8 cellular contexts compared by ENCODE assay signal in the genomic region with DNA sequence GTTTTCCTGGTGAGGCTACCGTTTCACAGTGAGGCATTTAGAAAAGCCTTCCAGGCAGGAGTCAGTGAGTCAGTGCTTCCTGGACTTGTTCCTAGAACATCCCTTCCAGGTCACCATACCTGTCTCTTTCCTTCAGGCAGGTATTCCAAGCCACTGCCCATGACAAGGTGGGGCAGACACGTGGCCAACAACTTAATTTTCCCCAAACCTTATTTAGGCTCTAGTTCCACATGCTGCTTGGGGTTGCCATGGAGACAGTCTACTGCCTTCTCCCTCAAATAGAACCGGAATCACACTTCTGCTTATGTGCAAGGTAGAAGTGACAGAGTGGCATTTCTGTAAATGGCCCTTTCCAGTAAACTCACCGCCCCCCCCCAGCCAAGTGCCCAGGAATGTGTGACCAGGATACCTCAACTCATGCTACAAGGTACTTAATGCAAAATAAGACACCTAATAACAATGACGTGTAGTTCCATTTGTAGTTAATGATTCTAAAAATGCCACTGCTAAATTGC.
A peak's percentile ranks its signal among the peaks of the same experiment; 100 is the strongest.
DNase-seq lines count a peak whose midpoint lies in the region; ATAC-seq, FAIRE-seq and TF ChIP-seq lines count a peak whose summit lies in the region.

No MANE protein-coding gene starts in this region.

- no peaks in the 10 kb centered on the region for H3K9me2 ChIP-seq in Karpas-422 (replicated peaks; ENCODE audit: insufficient read depth, low read length)

- H3K27me3 ChIP-seq in Karpas-422 (ENCODE audit: low read length) (no peaks in the 10 kb centered on the region), transverse colon (no peaks in the 10 kb centered on the region)

- ATAC-seq in GM21576 (IDR thresholded peaks at IDR 0.05; ENCODE audit: unreplicated experiment) = peak; percentile 79

- H3K4me1 ChIP-seq in Karpas-422 (ENCODE audit: low read length) (peaks cover 75% of the 10 kb centered on the region), transverse colon (peaks cover 0 to 9% (median 2%) of the 10 kb centered on the region in 4 donors)

- H3K27ac ChIP-seq in Karpas-422 (ENCODE audit: low read length) (peak overlapping the region; percentile 74), transverse colon (no peak overlapping the region)

- in situ Hi-C loops in transverse colon (cut with MboI; ENCODE audit: low pct_ligation_motif_present in 1 of 4, low pct_unique_long_range_greater_than_20kb in 1 of 4, low sequenced_read_pairs in 3 of 4) = no loop called here

- H3K79me2 ChIP-seq in Karpas-422 (ENCODE audit: low read length) = peaks cover 100% of the 10 kb centered on the region

- no peak for TF ChIP-seq CTCF in GM12865 (IDR thresholded peaks at IDR 0.05; ENCODE audit: insufficient read depth, low read depth, low read length, missing control alignments)
- no peak for TF ChIP-seq CTCF in transverse colon (IDR thresholded peaks at IDR 0.05)

- peak overlapping the region; percentile 34; the same call in 1 of the 2 replicates for H3K9ac ChIP-seq in Karpas-422 (ENCODE audit: low read length)

- FAIRE-seq in HTR-8/SVneo (lab: Jason Lieb, UNC) = no peak

- TF ChIP-seq POLR2A in transverse colon (IDR thresholded peaks at IDR 0.05) = no peak

- no peak for TF ChIP-seq EP300 in transverse colon (IDR thresholded peaks at IDR 0.05; ENCODE audit: low read depth)

- no peaks in the 10 kb centered on the region for H3K36me3 ChIP-seq in Karpas-422 (ENCODE audit: insufficient read depth, low read length)
- H3K36me3 ChIP-seq in transverse colon = no peaks in the 10 kb centered on the region

- no peak overlapping the region for H2AFZ ChIP-seq in Karpas-422 (ENCODE audit: low read length)

- no peak overlapping the region for H3K4me3 ChIP-seq in GM12865 (ENCODE audit: low read depth, low read length)
- H3K4me3 ChIP-seq in Karpas-422 (ENCODE audit: low read length) = peak overlapping the region; percentile 29
- no peak overlapping the region for H3K4me3 ChIP-seq in transverse colon

- no peaks in the 10 kb centered on the region for H3K9me3 ChIP-seq in Karpas-422 (ENCODE audit: low read length)
- H3K9me3 ChIP-seq in transverse colon = no peaks in the 10 kb centered on the region

- H4K20me1 ChIP-seq in Karpas-422 (ENCODE audit: insufficient read depth, low read depth, low read length) = no peaks in the 10 kb centered on the region

- intact Hi-C loops in transverse colon (cut with DNase I; ENCODE audit: low total_unique reads) = no loop called here

- H3K4me2 ChIP-seq in Karpas-422 (ENCODE audit: low read depth, low read length, poor library complexity, severe bottlenecking) = peak overlapping the region; percentile 59

- 0 to 56% methylated on average over 1 to 5 of the region's 5 CpGs for WGBS in transverse colon (ENCODE audit: low coverage in 1 of 2), 2 donors

- peak; percentile 77 for DNase-seq in GM12865 (ENCODE audit: low read depth)
- DNase-seq in Karpas-422 = peak; percentile 88
- DNase-seq in germinal center (ENCODE audit: low spot score) = peak; percentile 72
- DNase-seq in HTR-8/SVneo (ENCODE audit: insufficient read length, low spot score) = no peak
- no peak for DNase-seq in SHP77 treated with DMSO at 0.1 percent for 48 hours (lab: John Stamatoyannopoulos, UW)
- no peak for DNase-seq in transverse colon
- no peak for DNase-seq in SHP77 (lab: John Stamatoyannopoulos, UW)

Comparison
In these comparisons a context has a peak if more than half of its experiments do, and no peak if none do; other contexts are left out.
1. DNase-seq: peak in GM12865 (single experiment), Karpas-422 (single experiment) and germinal center (single experiment); none in HTR-8/SVneo (single experiment), SHP77 treated with DMSO at 0.1 percent for 48 hours (single experiment), transverse colon (single experiment) and SHP77 (0 of 2).